In the genomic region with DNA sequence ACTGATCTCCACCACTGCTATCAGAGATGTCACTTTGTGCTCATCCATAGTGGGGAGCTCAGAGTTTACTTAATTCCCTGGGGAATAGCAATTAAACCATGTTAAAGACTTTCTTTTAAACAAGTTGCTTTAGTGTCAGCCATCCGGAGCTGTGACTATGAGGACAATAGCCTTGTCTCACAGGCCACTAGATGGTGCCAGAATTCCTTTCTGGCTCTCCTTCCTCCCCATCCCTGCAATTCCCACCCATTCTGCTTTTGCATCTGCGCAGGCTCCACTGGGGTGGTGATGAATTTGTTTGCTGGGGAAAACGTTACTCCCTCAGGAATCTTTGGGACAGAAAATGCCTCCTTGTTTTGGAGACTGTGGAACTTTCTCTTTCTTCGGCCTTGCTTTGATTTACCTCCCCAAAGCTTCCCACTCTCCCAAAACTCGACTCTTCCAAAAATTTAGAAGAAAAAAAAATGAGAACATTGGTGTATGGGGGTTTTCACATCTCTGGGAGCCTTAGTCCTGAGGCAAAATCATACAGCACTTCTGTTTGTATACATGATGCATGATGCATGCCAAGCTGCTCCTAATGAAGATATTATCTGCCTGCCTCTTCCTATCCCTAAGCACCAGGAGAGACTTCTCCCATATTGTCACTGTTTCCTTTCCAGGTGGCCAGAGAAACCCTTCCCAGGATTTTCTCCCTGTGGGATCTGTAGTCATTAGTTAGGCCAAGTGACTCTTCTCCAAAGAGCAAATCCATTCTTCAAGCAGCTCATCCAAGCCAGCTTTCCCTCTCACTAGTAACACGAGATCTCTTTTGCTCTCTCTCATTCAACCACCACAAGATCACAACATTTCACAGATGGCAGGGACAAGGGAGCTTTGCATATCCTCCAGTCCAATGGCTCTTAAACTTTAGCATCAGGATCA, we compare ENCODE assay signal across 7 cellular contexts.
A peak's percentile ranks its signal among the peaks of the same experiment; 100 is the strongest.
DNase-seq lines count a peak whose midpoint lies in the region; ATAC-seq and TF ChIP-seq lines count a peak whose summit lies in the region.

No MANE protein-coding gene starts in this region.

- H3K4me3 ChIP-seq in iPS DF 6.9 (ENCODE audit: low read length): no peak overlapping the region

- no peak overlapping the region for H3K27ac Mint-ChIP-seq in type B pancreatic cell

- H3K4me1 Mint-ChIP-seq in type B pancreatic cell (ENCODE audit: unreplicated experiment): no peaks in the 10 kb centered on the region

- H3K27me3 ChIP-seq in iPS DF 6.9 (ENCODE audit: control insufficient read depth, insufficient read depth, low read length): no peaks in the 10 kb centered on the region

- no peak for ATAC-seq in HG03460 (IDR thresholded peaks at IDR 0.05; ENCODE audit: unreplicated experiment)

- in situ Hi-C loops in GM13977 (cut with MboI; ENCODE audit: low pct_unique_long_range_greater_than_20kb, low sequenced_read_pairs, unreplicated experiment): no loop called here

- peak; percentile 52 for TF ChIP-seq CTCF in GM13977 (IDR thresholded peaks at IDR 0.05; ENCODE audit: extremely low read depth, insufficient read depth, missing control alignments)
- TF ChIP-seq CTCF in type B pancreatic cell (conservative IDR thresholded peaks at IDR 0.05): peak; percentile 84

- no CpG with 5 or more reads among the region's 6 CpGs for WGBS in iPS DF 6.9 (ENCODE audit: insufficient coverage, insufficient read length)

- DNase-seq in GM13977 (ENCODE audit: low spot score) (peak; percentile 2), NCI-H1105 treated with DMSO at 0.1 percent for 48 hours (lab: John Stamatoyannopoulos, UW) (peak; percentile 69), UCSD-AML1 (lab: John Stamatoyannopoulos, UW; ENCODE audit: unreplicated experiment) (peak; percentile 9), iPS DF 6.9 (ENCODE audit: low read depth, low spot score) (peak; percentile 52), type B pancreatic cell (ENCODE audit: extremely low spot score, unreplicated experiment) (no peak)
- no peak for DNase-seq in effector CD8-positive, alpha-beta T cell (lab: John Stamatoyannopoulos, UW)

- no peaks in the 10 kb centered on the region for H3K4me1 ChIP-seq in iPS DF 6.9 (ENCODE audit: control insufficient read depth, insufficient read depth, low read length)

- no peaks in the 10 kb centered on the region for H3K9me3 Mint-ChIP-seq in type B pancreatic cell

- H3K36me3 ChIP-seq in iPS DF 6.9 (ENCODE audit: control insufficient read depth, insufficient read depth, low read length): no peaks in the 10 kb centered on the region

- peaks cover 3% of the 10 kb centered on the region for H3K27me3 Mint-ChIP-seq in type B pancreatic cell

- H3K4me3 Mint-ChIP-seq in type B pancreatic cell: no peak overlapping the region

- no peaks in the 10 kb centered on the region for H3K36me3 Mint-ChIP-seq in type B pancreatic cell

- no peak overlapping the region for H3K27ac ChIP-seq in iPS DF 6.9 (ENCODE audit: low read length)

- no peaks in the 10 kb centered on the region for H3K9me3 ChIP-seq in iPS DF 6.9 (ENCODE audit: control insufficient read depth, insufficient read depth, low read length)

Comparison
In these comparisons a context has a peak if more than half of its experiments do, and no peak if none do; other contexts are left out.
1. DNase-seq: peak in GM13977 (single experiment), NCI-H1105 treated with DMSO at 0.1 percent for 48 hours (single experiment), UCSD-AML1 (single experiment) and iPS DF 6.9 (single experiment); none in type B pancreatic cell (single experiment) and effector CD8-positive, alpha-beta T cell (single experiment).